ENCODE assay signal across 13 cellular contexts in genomic region chr11:60866911-60867870, GRCh38. TPM values are rescaled to one million over a fixed set of nuclear protein-coding genes. Genes with fewer than 3 reads are reported as not detected.
DNase-seq lines count a peak whose midpoint lies in the region; ATAC-seq and TF ChIP-seq lines count a peak whose summit lies in the region.
"Had no signal": no experiment of that assay in that cellular context is flagged by ENCODE, and none has a peak within 500 bp of the region (broad histone marks: within the 10 kb centered on the region; RNA-seq: fewer than 3 reads in every experiment).

Gene ZP1 (plus strand): TSS chr11:60867542. CDS start chr11:60867562, 20 bp downstream.

- DNase-seq in heart left ventricle (peak in 3 of 5 donors; percentile 5 to 15 (median 10)), left ventricle myocardium inferior (no peak), NCI-H2196 treated with DMSO at 0.1 percent for 48 hours (lab: John Stamatoyannopoulos, UW; ENCODE audit: unreplicated experiment) (peak; percentile 20), fibroblast of mammary gland (ENCODE audit: low read depth) (peak; percentile 35), upper lobe of left lung (peak; percentile 18 to 65), Karpas-422 (no peak)
- DNase-seq: GDM1, Kasumi-1, NCI-H526 treated with DMSO at 0.1 percent for 48 hours had no signal

- H3K36me3 ChIP-seq in heart left ventricle (no peaks in the 10 kb centered on the region), left ventricle myocardium inferior (no peaks in the 10 kb centered on the region), upper lobe of left lung (no peaks in the 10 kb centered on the region), Karpas-422 (ENCODE audit: insufficient read depth, low read length) (no peaks in the 10 kb centered on the region)
- H3K36me3 ChIP-seq: SJSA1 had no signal

- H4K20me1 ChIP-seq in Karpas-422 (ENCODE audit: insufficient read depth, low read depth, low read length): no peaks in the 10 kb centered on the region

- intact Hi-C loops in heart left ventricle (cut with DNase I): no loop called here
- intact Hi-C loops in left ventricle myocardium inferior (cut with micrococcal nuclease): no loop called here

- no peak within 1 kb of the TSS for H3K27ac ChIP-seq in heart left ventricle
- no peak within 1 kb of the TSS for H3K27ac ChIP-seq in left ventricle myocardium inferior (replicated peaks)
- H3K27ac ChIP-seq in upper lobe of left lung: no peak within 1 kb of the TSS
- H3K27ac ChIP-seq in Karpas-422 (ENCODE audit: low read length): no peak within 1 kb of the TSS
- H3K27ac ChIP-seq: SJSA1 had no signal

- H3K4me2 ChIP-seq in Karpas-422 (ENCODE audit: low read depth, low read length, poor library complexity, severe bottlenecking): no peak within 1 kb of the TSS

- H3K9me2 ChIP-seq in Karpas-422 (replicated peaks; ENCODE audit: insufficient read depth, low read length): no peaks in the 10 kb centered on the region

- H3K4me1 ChIP-seq in heart left ventricle (peaks cover 0 to 36% (median 18%) of the 10 kb centered on the region in 12 donors), left ventricle myocardium inferior (peaks cover 32% of the 10 kb centered on the region), upper lobe of left lung (peaks cover 0 to 11% (median 8%) of the 10 kb centered on the region in 4 donors), Karpas-422 (ENCODE audit: low read length) (no peaks in the 10 kb centered on the region)
- H3K4me1 ChIP-seq: SJSA1 had no signal

- TF ChIP-seq POLR2A in heart left ventricle (IDR thresholded peaks at IDR 0.05): no peak
- TF ChIP-seq POLR2A in upper lobe of left lung (IDR thresholded peaks at IDR 0.05): no peak

- no peak within 1 kb of the TSS for H3K4me3 ChIP-seq in heart left ventricle
- no peak within 1 kb of the TSS for H3K4me3 ChIP-seq in left ventricle myocardium inferior
- no peak within 1 kb of the TSS for H3K4me3 ChIP-seq in fibroblast of mammary gland (ENCODE audit: control insufficient read depth, low read depth, low read length)
- no peak within 1 kb of the TSS for H3K4me3 ChIP-seq in upper lobe of left lung
- no peak within 1 kb of the TSS for H3K4me3 ChIP-seq in Karpas-422 (ENCODE audit: low read length)
- H3K4me3 ChIP-seq: lung, SJSA1 had no signal

- no peaks in the 10 kb centered on the region for H3K79me2 ChIP-seq in Karpas-422 (ENCODE audit: low read length)

- no peak within 1 kb of the TSS for H2AFZ ChIP-seq in Karpas-422 (ENCODE audit: low read length)

- 67 to 78% (median 75%) methylated on average over 9 to 13 of the region's 13 CpGs for WGBS in heart left ventricle, 4 donors
- 77 to 79% methylated on average over 7 to 12 of the region's 13 CpGs for WGBS in upper lobe of left lung, 2 donors

- no peak within 1 kb of the TSS for H3K9ac ChIP-seq in Karpas-422 (ENCODE audit: low read length)

- TF ChIP-seq CTCF in heart left ventricle (IDR thresholded peaks at IDR 0.05): no peak
- no peak for TF ChIP-seq CTCF in left ventricle myocardium inferior (IDR thresholded peaks at IDR 0.05; ENCODE audit: borderline replicate concordance)
- no peak for TF ChIP-seq CTCF in fibroblast of mammary gland (conservative IDR thresholded peaks at IDR 0.05; ENCODE audit: control insufficient read depth, insufficient read depth, low read depth, low read length)
- no peak for TF ChIP-seq CTCF in upper lobe of left lung (IDR thresholded peaks at IDR 0.05)

- no peak for ATAC-seq in heart left ventricle
- ATAC-seq in upper lobe of left lung (ENCODE audit: low FRiP score in 2 of 2): peak in 1 of 2 donors; percentile 5
- ATAC-seq in HG03108 (IDR thresholded peaks at IDR 0.05; ENCODE audit: unreplicated experiment): no peak
- ATAC-seq in GM18520 (IDR thresholded peaks at IDR 0.05; ENCODE audit: unreplicated experiment): no peak

- H3K27me3 ChIP-seq in heart left ventricle: no peaks in the 10 kb centered on the region
- H3K27me3 ChIP-seq in left ventricle myocardium inferior (ENCODE audit: low read depth): peaks cover 2% of the 10 kb centered on the region
- no peaks in the 10 kb centered on the region for H3K27me3 ChIP-seq in upper lobe of left lung
- no peaks in the 10 kb centered on the region for H3K27me3 ChIP-seq in Karpas-422 (ENCODE audit: low read length)
- H3K27me3 ChIP-seq: SJSA1 had no signal

- H3K9me3 ChIP-seq in heart left ventricle (no peaks in the 10 kb centered on the region), left ventricle myocardium inferior (replicated peaks) (no peaks in the 10 kb centered on the region), upper lobe of left lung (no peaks in the 10 kb centered on the region), Karpas-422 (ENCODE audit: low read length) (no peaks in the 10 kb centered on the region)

- TF ChIP-seq EP300 in upper lobe of left lung (IDR thresholded peaks at IDR 0.05): no peak

RNA-seq across cellular contexts. Expression of gene ZP1, which starts in this region (rescaled TPM):
- total RNA-seq in heart left ventricle (under 1 TPM in 2 of 9 donors, not detected in 7; 0.30 to 0.95 TPM), left ventricle myocardium inferior (not detected), upper lobe of left lung (not detected)
- under 1 TPM; 0.15 to 0.33 TPM for polyA plus RNA-seq in heart left ventricle
- total RNA-seq in Karpas-422 (2014; rRNA removed; shearing (Covaris generic); ENCODE audit: low replicate concordance): not detected in 2 replicates
- total RNA-seq: lung, SJSA1 had no signal

Comparison
In these comparisons a context has a peak if more than half of its experiments do, and no peak if none do; other contexts are left out.
1. Peak in DNase-seq in heart left ventricle; RNA of the gene not detected or under 1 TPM.
2. Peak in DNase-seq in upper lobe of left lung; RNA of the gene not detected or under 1 TPM.
3. DNase-seq: peak in NCI-H2196 treated with DMSO at 0.1 percent for 48 hours (single experiment) and fibroblast of mammary gland (single experiment); none in left ventricle myocardium inferior (single experiment) and Karpas-422 (single experiment).